8 cellular contexts compared by ENCODE assay signal in genomic region chr9:136485049-136485647, GRCh38. TPM values are rescaled to one million over a fixed set of nuclear protein-coding genes. Genes with fewer than 3 reads are reported as not detected.
A peak's percentile ranks its signal among the peaks of the same experiment; 100 is the strongest.
DNase-seq lines count a peak whose midpoint lies in the region; ATAC-seq and TF ChIP-seq lines count a peak whose summit lies in the region.

No MANE protein-coding gene starts in this region.

- H3K9me3 ChIP-seq in adrenal gland (replicated peaks in 1 of 3) (no peaks in the 10 kb centered on the region), left ventricle myocardium inferior (replicated peaks) (no peaks in the 10 kb centered on the region)

- ATAC-seq in T-cell (replicated peaks in 1 of 4) (no peak), HG02763 (IDR thresholded peaks at IDR 0.05; ENCODE audit: unreplicated experiment) (no peak)

- H3K27me3 ChIP-seq in adrenal gland: no peaks in the 10 kb centered on the region
- no peaks in the 10 kb centered on the region for H3K27me3 ChIP-seq in left ventricle myocardium inferior (ENCODE audit: low read depth)

- H3K4me1 ChIP-seq in adrenal gland (replicated peaks in 1 of 2) (peaks cover 26 to 40% of the 10 kb centered on the region in 2 donors), left ventricle myocardium inferior (peaks cover 63% of the 10 kb centered on the region)

- no peaks in the 10 kb centered on the region for H3K9me3 Mint-ChIP-seq in T-cell

- intact Hi-C loops in adrenal gland (cut with DNase I) (no loop called here), left ventricle myocardium inferior (cut with micrococcal nuclease) (loop anchor here (5.0 kb wide), 1 partner anchor 147 kb away; no protein-coding TSS in a partner anchor)

- H3K27me3 Mint-ChIP-seq in T-cell: no peaks in the 10 kb centered on the region

- H3K27ac ChIP-seq in adrenal gland (peak overlapping the region; percentile 21 to 100 (median 99)), left ventricle myocardium inferior (replicated peaks) (no peak overlapping the region)

- CTCF ChIA-PET in T-cell (lab: Charles Lee): interaction anchor here (1.2 to 2.2 kb wide), 3 partner anchors 49 to 146 kb away, joined by 3 to 5 read pairs (median 4); no protein-coding TSS in a partner anchor

- H3K27ac Mint-ChIP-seq in T-cell: peak overlapping the region; percentile 36 to 52

- peaks cover 23 to 28% (median 25%) of the 10 kb centered on the region in 3 donors for H3K4me1 Mint-ChIP-seq in T-cell

- TF ChIP-seq POLR2A in adrenal gland (IDR thresholded peaks at IDR 0.05): no peak

- H3K4me3 Mint-ChIP-seq in T-cell: peak overlapping the region; percentile 53 to 73 (median 67)

- H3K4me3 ChIP-seq in adrenal gland: no peak overlapping the region
- no peak overlapping the region for H3K4me3 ChIP-seq in left ventricle myocardium inferior
- H3K4me3 ChIP-seq in retinal pigment epithelial cell (ENCODE audit: low read length): no peak overlapping the region

- H3K36me3 Mint-ChIP-seq in T-cell: peaks cover under 1% of the 10 kb centered on the region

- POLR2A ChIA-PET in T-cell (lab: Charles Lee): interaction anchor here (0.6 kb wide), 2 partner anchors 242 to 243 kb away, joined by 3 to 9 read pairs; no protein-coding TSS in a partner anchor

- H3K36me3 ChIP-seq in adrenal gland (replicated peaks in 1 of 2): no peaks in the 10 kb centered on the region
- H3K36me3 ChIP-seq in left ventricle myocardium inferior: no peaks in the 10 kb centered on the region

- WGBS in adrenal gland, 4 donors: 4 to 19% (median 12%) methylated on average over 9 to 13 of the region's 13 CpGs

- peak; percentile 17 for DNase-seq in GM04503 (ENCODE audit: low read depth)
- peak; percentile 46 for DNase-seq in NCI-H1092 treated with DMSO at 0.1 percent for 48 hours (lab: John Stamatoyannopoulos, UW)
- DNase-seq in T-cell: peak; percentile 55 to 82 (median 76)
- DNase-seq in adrenal gland: peak; percentile 77 to 95 (median 88)
- DNase-seq in left ventricle myocardium inferior: peak; percentile 85
- DNase-seq in retinal pigment epithelial cell (ENCODE audit: low read depth): peak; percentile 24
- no peak for DNase-seq in cerebellar nuclear complex (lab: John Stamatoyannopoulos, UW)

- TF ChIP-seq CTCF in adrenal gland (IDR thresholded peaks at IDR 0.05) (peak; percentile 76 to 90 (median 83)), left ventricle myocardium inferior (IDR thresholded peaks at IDR 0.05; ENCODE audit: borderline replicate concordance) (peak; percentile 94), retinal pigment epithelial cell (conservative IDR thresholded peaks at IDR 0.05; ENCODE audit: low read depth, low read length) (peak; percentile 90)

RNA-seq across cellular contexts. Expression of gene SEC16A, which starts 2.3 kb away (rescaled TPM):
- total RNA-seq in T-cell (10 to 100 TPM; 76.3 to 99.0 (median 92.4) TPM), adrenal gland (100 to 1,000 TPM in 1 of 8 donors, 10 to 100 TPM in 7; 48.4 to 107 (median 56.5) TPM), left ventricle myocardium inferior (23.4 TPM)
- polyA plus RNA-seq in adrenal gland: 10 to 100 TPM; 52.0 to 81.6 (median 77.0) TPM

RNA-seq across cellular contexts. Expression of gene INPP5E, which starts 45.5 kb away (rescaled TPM):
- total RNA-seq in T-cell (10 to 100 TPM; 16.5 to 35.5 (median 31.8) TPM), adrenal gland (10 to 100 TPM in 5 of 8 donors, 1 to 10 TPM in 3; 7.5 to 17.5 (median 10.5) TPM), left ventricle myocardium inferior (10.6 TPM)
- polyA plus RNA-seq in adrenal gland: 10 to 100 TPM in 2 of 3 donors, 1 to 10 TPM in 1; 2.3 to 27.1 (median 16.6) TPM

Comparison
In these comparisons a context has a peak if more than half of its experiments do, and no peak if none do; other contexts are left out.
1. DNase-seq: peak in GM04503 (single experiment), NCI-H1092 treated with DMSO at 0.1 percent for 48 hours (single experiment), T-cell (34 of 34), adrenal gland (7 of 7), left ventricle myocardium inferior (single experiment) and retinal pigment epithelial cell (single experiment); none in cerebellar nuclear complex (0 of 2).
2. Peak in every context shown above with its lines, with median percentiles within 50 percentile points of each other: CTCF ChIP-seq.